In genomic region chr22:24555496-24556253, GRCh38 we compare ENCODE assay signal across 1 cellular context.
TF ChIP-seq lines count a peak whose summit lies in the region.

SNRPD3 (plus strand) TSS chr22:24555999; CDS start chr22:24557675, 1,676 bp downstream.

TF ChIP-seq in K562, 482 proteins besides CTCF, POLR2A, EP300 and RAD21 (continued from another document and continues in another):
- TF ChIP-seq E2F5 (CRISPR knock-in tag; IDR thresholded peaks at IDR 0.05) (no peak), ZHX1 (conservative IDR thresholded peaks at IDR 0.05; ENCODE audit: low read length) (no peak), ESRRA (IDR thresholded peaks at IDR 0.05; ENCODE audit: borderline replicate concordance, low read depth) (peak; percentile 54), CBX2 (IDR thresholded peaks at IDR 0.05; ENCODE audit: insufficient read depth, low read length, poor library complexity, severe bottlenecking) (no peak), FOXA1 (IDR thresholded peaks at IDR 0.05; ENCODE audit: borderline replicate concordance) (no peak), NFXL1 (CRISPR knock-in tag; IDR thresholded peaks at IDR 0.05) (no peak), MNT (conservative IDR thresholded peaks at IDR 0.05) (peak; percentile 61 to 85), PTBP1 (IDR thresholded peaks at IDR 0.05; ENCODE audit: low read depth, low read length) (no peak), ZBTB11 (CRISPR knock-in tag; IDR thresholded peaks at IDR 0.05) (peak; percentile 94 to 99 (median 99)), TAF9B (IDR thresholded peaks at IDR 0.05; ENCODE audit: partially characterized antibody) (peak; percentile 92), ATF1 (CRISPR knock-in tag; IDR thresholded peaks at IDR 0.05) (no peak), ATF1 (tag; IDR thresholded peaks at IDR 0.05) (peak; percentile 79), TAF7 (tag; IDR thresholded peaks at IDR 0.05) (peak; percentile 37), ARID2 (IDR thresholded peaks at IDR 0.05) (no peak), ZNF589 (CRISPR knock-in tag; IDR thresholded peaks at IDR 0.05; ENCODE audit: low read depth) (no peak), SMAD4 (CRISPR knock-in tag; conservative IDR thresholded peaks at IDR 0.05) (peak; percentile 56; the same call in 1 of the 2 replicates), ZNF511 (CRISPR knock-in tag; IDR thresholded peaks at IDR 0.05) (no peak), PYGO2 (tag; IDR thresholded peaks at IDR 0.05) (0 out of 2 replicates have a peak, but pooled peaks have one; percentile 12), ZNF699 (CRISPR knock-in tag; IDR thresholded peaks at IDR 0.05; ENCODE audit: insufficient replicate concordance) (no peak), CEBPZ (IDR thresholded peaks at IDR 0.05; ENCODE audit: borderline replicate concordance, low read depth, low read length) (no peak), ID3 (CRISPR knock-in tag; IDR thresholded peaks at IDR 0.05) (no peak), ID3 (tag; IDR thresholded peaks at IDR 0.05) (peak; percentile 84), MXD1 (CRISPR knock-in tag; IDR thresholded peaks at IDR 0.05; ENCODE audit: borderline replicate concordance, poor library complexity, severe bottlenecking) (no peak), FOXO4 (CRISPR knock-in tag; IDR thresholded peaks at IDR 0.05) (no peak), SNAPC5 (CRISPR knock-in tag; IDR thresholded peaks at IDR 0.05) (no peak), SP1 (CRISPR knock-in tag; IDR thresholded peaks at IDR 0.05) (peak; percentile 92), SNIP1 (IDR thresholded peaks at IDR 0.05; ENCODE audit: low read depth) (no peak), CXXC5 (CRISPR knock-in tag; IDR thresholded peaks at IDR 0.05) (peak; percentile 79), CTCFL (IDR thresholded peaks at IDR 0.05; ENCODE audit: borderline replicate concordance, insufficient read depth, low read depth, low read length, poor library complexity, severe bottlenecking) (no peak), SIN3A (IDR thresholded peaks at IDR 0.05; ENCODE audit: borderline replicate concordance in 2 of 2, control insufficient read depth in 1 of 2, low read depth in 2 of 2, low read length in 2 of 2) (peak in 1 of 2 experiments; percentile 80; a peak in 2 of 4 replicates), ZNF398 (CRISPR knock-in tag; IDR thresholded peaks at IDR 0.05) (no peak), ZNF165 (CRISPR knock-in tag; IDR thresholded peaks at IDR 0.05; ENCODE audit: borderline replicate concordance) (no peak), PCBP1 (IDR thresholded peaks at IDR 0.05; ENCODE audit: low read depth, low read length, poor library complexity, severe bottlenecking) (no peak), SPI1 (IDR thresholded peaks at IDR 0.05; ENCODE audit: borderline replicate concordance, low read depth, low read length) (peak; percentile 37; the same call in 1 of the 2 replicates), SMC3 (conservative IDR thresholded peaks at IDR 0.05; ENCODE audit: insufficient read depth, low read depth, low read length) (no peak), ARID3A (IDR thresholded peaks at IDR 0.05; ENCODE audit: borderline replicate concordance, low read depth, low read length) (no peak)
